Comparison of ENCODE assay signal across 17 cellular contexts in genomic region chr17:78556812-78557211, GRCh38. TPM values are rescaled to one million over a fixed set of nuclear protein-coding genes. Genes with fewer than 3 reads are reported as not detected.
"Had no signal": no experiment of that assay in that cellular context is flagged by ENCODE, and none has a peak within 500 bp of the region (broad histone marks: within the 10 kb centered on the region; RNA-seq: fewer than 3 reads in every experiment).

No MANE protein-coding gene starts in this region.

- H3K27me3 ChIP-seq: foreskin keratinocyte, neutrophil, upper lobe of left lung had no signal

- H3K4me1 Mint-ChIP-seq: immature natural killer cell had no signal

- DNase-seq: dermis blood vessel endothelial cell; immature natural killer cell; kidney; left colon; left ventricle myocardium superior; naive thymus-derived CD8-positive, alpha-beta T cell; psoas muscle; small intestine; stimulated activated CD4-positive, alpha-beta T cell treated with anti-CD3 and anti-CD28 coated beads, Interleukin-2, amount 100 ng/mL, for 48 hours; stimulated activated naive CD4-positive, alpha-beta T cell treated with Interleukin-2 at 50 U/mL for 16 hours; tibial artery; upper lobe of left lung had no signal

- H3K27ac Mint-ChIP-seq: immature natural killer cell; naive thymus-derived CD8-positive, alpha-beta T cell had no signal

- H3K36me3 Mint-ChIP-seq: immature natural killer cell; naive thymus-derived CD8-positive, alpha-beta T cell had no signal

- H3K9me3 Mint-ChIP-seq: immature natural killer cell; naive thymus-derived CD8-positive, alpha-beta T cell had no signal

- H3K4me1 ChIP-seq: psoas muscle, tibial artery, upper lobe of left lung had no signal

- H3K36me3 ChIP-seq: neutrophil, tibial artery, upper lobe of left lung had no signal

- H3K4me3 Mint-ChIP-seq: immature natural killer cell; naive thymus-derived CD8-positive, alpha-beta T cell had no signal

- H3K4me3 ChIP-seq: lung, psoas muscle, tibial artery, upper lobe of left lung had no signal

- H3K27ac ChIP-seq: foreskin keratinocyte, neutrophil, psoas muscle, tibial artery, upper lobe of left lung had no signal

- FAIRE-seq: colon, kidney, small intestine had no signal

- H3K9me3 ChIP-seq: neutrophil, psoas muscle, tibial artery, upper lobe of left lung had no signal

RNA-seq across cellular contexts. Expression of gene DNAH17, which starts 20.4 kb away (rescaled TPM):
- total RNA-seq: left colon, left ventricle myocardium superior had no signal
- polyA plus RNA-seq: neural cell had no signal
